Comparison of ENCODE assay signal across 21 cellular contexts in genomic region chr6:44504321-44504761, GRCh38.
"Had no signal": no experiment of that assay in that cellular context is flagged by ENCODE, and none has a peak within 500 bp of the region (broad histone marks: within the 10 kb centered on the region; RNA-seq: fewer than 3 reads in every experiment).

No MANE protein-coding gene starts in this region.

- H3K4me3 Mint-ChIP-seq: activated CD4-positive, alpha-beta memory T cell treated with anti-CD3 and anti-CD28 coated beads, Interleukin-2, amount 10 ng/mL, durations not matched to agents 7 days and 5 days; activated CD4-positive, alpha-beta T cell treated with anti-CD3 and anti-CD28 coated beads for 36 hours; activated naive CD8-positive, alpha-beta T cell treated with anti-CD3 and anti-CD28 coated beads, Interleukin-2, amount 10 ng/mL, durations not matched to agents 7 days and 5 days; brain; mesothelial cell of epicardium; nephron progenitor cell; stimulated activated naive CD8-positive, alpha-beta T cell treated with anti-CD3 and anti-CD28 coated beads, Interleukin-15, amount 100 ng/mL, for 72 hours; T-helper 1 cell treated with Interleukin-12 subunit alpha and Interleukin-12 subunit beta and Interleukin-4 antibody, amounts not matched to agents 30 μg/mL and 1 μg/mL, for 36 hours had no signal

- H3K36me3 ChIP-seq: lower lobe of right lung, sigmoid colon, spleen, upper lobe of right lung, WERI-Rb-1 had no signal

- H3K27me3 Mint-ChIP-seq: activated naive CD8-positive, alpha-beta T cell treated with anti-CD3 and anti-CD28 coated beads, Interleukin-2, amount 10 ng/mL, durations not matched to agents 7 days and 5 days had no signal

- H3K4me1 Mint-ChIP-seq: activated CD4-positive, alpha-beta memory T cell treated with anti-CD3 and anti-CD28 coated beads, Interleukin-2, amount 10 ng/mL, durations not matched to agents 7 days and 5 days; activated CD4-positive, alpha-beta T cell treated with anti-CD3 and anti-CD28 coated beads for 36 hours; activated naive CD8-positive, alpha-beta T cell treated with anti-CD3 and anti-CD28 coated beads, Interleukin-2, amount 10 ng/mL, durations not matched to agents 7 days and 5 days; brain; nephron progenitor cell; stimulated activated naive CD8-positive, alpha-beta T cell treated with anti-CD3 and anti-CD28 coated beads, Interleukin-15, amount 100 ng/mL, for 72 hours had no signal

- H3K4me1 ChIP-seq: lower lobe of right lung, sigmoid colon, upper lobe of right lung had no signal

- H3K36me3 Mint-ChIP-seq: activated naive CD8-positive, alpha-beta T cell treated with anti-CD3 and anti-CD28 coated beads, Interleukin-2, amount 10 ng/mL, durations not matched to agents 7 days and 5 days; brain; mesothelial cell of epicardium had no signal

- H3K27me3 ChIP-seq: sigmoid colon, upper lobe of right lung had no signal

- H3K4me3 ChIP-seq: coronary artery, lower lobe of right lung, sigmoid colon, spleen, upper lobe of right lung had no signal

- H3K9me3 ChIP-seq: lower lobe of right lung, sigmoid colon, spleen, upper lobe of right lung had no signal

- DNase-seq: activated CD4-positive, alpha-beta memory T cell treated with anti-CD3 and anti-CD28 coated beads, Interleukin-2, amount 10 ng/mL, durations not matched to agents 7 days and 5 days; activated CD4-positive, alpha-beta T cell treated with anti-CD3 and anti-CD28 coated beads for 36 hours; activated CD8-positive, alpha-beta memory T cell treated with anti-CD3 and anti-CD28 coated beads, Interleukin-2, amount 50 U/mL, for 4 hours; activated naive CD4-positive, alpha-beta T cell; activated naive CD8-positive, alpha-beta T cell treated with anti-CD3 and anti-CD28 coated beads, Interleukin-2, amount 10 ng/mL, durations not matched to agents 7 days and 5 days; central memory CD4-positive, alpha-beta T cell; glutamatergic neuron; hypothalamus; lower lobe of right lung; nephron progenitor cell; sigmoid colon; spleen; stimulated activated CD4-positive, alpha-beta T cell treated with anti-CD3 and anti-CD28 coated beads, Interleukin-1b, Interleukin-23, amount 100 ng/mL, for 48 hours; stimulated activated naive CD8-positive, alpha-beta T cell treated with anti-CD3 and anti-CD28 coated beads, Interleukin-15, amount 100 ng/mL, for 72 hours; upper lobe of right lung; WERI-Rb-1 had no signal

- ATAC-seq: activated CD4-positive, alpha-beta T cell treated with anti-CD3 and anti-CD28 coated beads for 36 hours; esophagus mucosa; lower lobe of right lung; stimulated activated naive CD8-positive, alpha-beta T cell treated with anti-CD3 and anti-CD28 coated beads, Interleukin-15, amount 100 ng/mL, for 72 hours; upper lobe of right lung had no signal

- H3K9me3 Mint-ChIP-seq: activated CD4-positive, alpha-beta memory T cell treated with anti-CD3 and anti-CD28 coated beads, Interleukin-2, amount 10 ng/mL, durations not matched to agents 7 days and 5 days; T-helper 1 cell treated with Interleukin-12 subunit alpha and Interleukin-12 subunit beta and Interleukin-4 antibody, amounts not matched to agents 30 μg/mL and 1 μg/mL, for 36 hours had no signal

- H3K27ac Mint-ChIP-seq: activated CD4-positive, alpha-beta memory T cell treated with anti-CD3 and anti-CD28 coated beads, Interleukin-2, amount 10 ng/mL, durations not matched to agents 7 days and 5 days; activated CD4-positive, alpha-beta T cell treated with anti-CD3 and anti-CD28 coated beads for 36 hours; activated naive CD8-positive, alpha-beta T cell treated with anti-CD3 and anti-CD28 coated beads, Interleukin-2, amount 10 ng/mL, durations not matched to agents 7 days and 5 days; mesothelial cell of epicardium; nephron progenitor cell; stimulated activated naive CD8-positive, alpha-beta T cell treated with anti-CD3 and anti-CD28 coated beads, Interleukin-15, amount 100 ng/mL, for 72 hours; T-helper 1 cell treated with Interleukin-12 subunit alpha and Interleukin-12 subunit beta and Interleukin-4 antibody, amounts not matched to agents 30 μg/mL and 1 μg/mL, for 36 hours had no signal
